Comparison of ENCODE assay signal across 1 cellular context in the genomic region with DNA sequence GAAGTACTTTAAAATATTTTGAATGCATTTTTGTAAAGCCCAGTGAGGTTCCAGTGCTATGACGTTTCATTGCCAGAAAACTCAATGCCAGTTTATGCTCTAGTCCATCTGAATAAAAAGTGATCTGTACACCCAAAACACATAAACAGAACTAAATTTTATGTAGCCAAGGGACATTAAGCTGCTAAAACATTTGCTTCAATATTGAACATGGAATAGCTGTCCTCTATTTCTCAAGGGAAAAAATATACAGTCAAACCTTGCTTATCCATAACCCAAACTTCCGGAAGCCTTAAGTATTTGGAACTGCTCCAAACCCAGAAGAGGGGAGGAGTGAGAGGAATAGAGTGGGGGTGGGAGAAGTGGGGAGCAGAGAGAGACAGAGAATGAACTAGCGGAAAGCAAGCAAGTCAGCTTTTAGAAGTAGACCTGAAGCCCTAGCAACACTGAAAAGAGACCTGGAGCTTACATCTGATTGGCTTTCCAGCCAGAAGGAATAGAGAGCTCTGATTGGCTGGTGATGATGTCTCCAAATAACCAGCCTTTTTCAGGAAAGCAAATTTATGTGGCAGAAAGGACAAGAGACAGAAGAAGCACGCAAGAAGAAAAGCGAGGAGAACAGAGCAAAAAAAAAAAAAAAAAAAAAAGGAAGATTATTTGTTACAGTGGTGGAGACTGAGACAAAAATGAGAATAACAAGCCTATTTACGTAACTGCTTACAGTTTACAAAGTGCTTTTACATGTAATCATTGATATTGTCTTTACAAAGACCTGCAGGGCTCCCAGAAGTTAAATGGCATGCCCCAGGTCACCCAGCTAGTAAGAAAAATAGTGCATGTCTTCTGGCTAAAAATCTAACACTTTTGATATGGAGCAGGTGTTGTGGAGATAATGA.
TF ChIP-seq lines count a peak whose summit lies in the region.

No MANE protein-coding gene starts in this region.

TF ChIP-seq in GM23338, 12 proteins besides CTCF, POLR2A, EP300 and RAD21 (continued from another document):
- TF ChIP-seq ZNF462 (CRISPR knock-in tag; IDR thresholded peaks at IDR 0.05) = no peak
- TF ChIP-seq, protein P1, sequence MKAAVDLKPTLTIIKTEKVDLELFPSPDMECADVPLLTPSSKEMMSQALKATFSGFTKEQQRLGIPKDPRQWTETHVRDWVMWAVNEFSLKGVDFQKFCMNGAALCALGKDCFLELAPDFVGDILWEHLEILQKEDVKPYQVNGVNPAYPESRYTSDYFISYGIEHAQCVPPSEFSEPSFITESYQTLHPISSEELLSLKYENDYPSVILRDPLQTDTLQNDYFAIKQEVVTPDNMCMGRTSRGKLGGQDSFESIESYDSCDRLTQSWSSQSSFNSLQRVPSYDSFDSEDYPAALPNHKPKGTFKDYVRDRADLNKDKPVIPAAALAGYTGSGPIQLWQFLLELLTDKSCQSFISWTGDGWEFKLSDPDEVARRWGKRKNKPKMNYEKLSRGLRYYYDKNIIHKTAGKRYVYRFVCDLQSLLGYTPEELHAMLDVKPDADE (IDR thresholded peaks at IDR 0.05) = no peak
- no peak for TF ChIP-seq POLR2AphosphoS5 (IDR thresholded peaks at IDR 0.05; ENCODE audit: low read depth)
- TF ChIP-seq REST (IDR thresholded peaks at IDR 0.05; ENCODE audit: unreplicated experiment) = no peak
- no peak for TF ChIP-seq ZNF331 (CRISPR knock-in tag; IDR thresholded peaks at IDR 0.05; ENCODE audit: low read depth)
